Comparison of ENCODE assay signal across 34 cellular contexts in genomic region chr3:54819926-54820325, GRCh38.
"Had no signal": no experiment of that assay in that cellular context is flagged by ENCODE, and none has a peak within 500 bp of the region (broad histone marks: within the 10 kb centered on the region; RNA-seq: fewer than 3 reads in every experiment).

No MANE protein-coding gene starts in this region.

- DNase-seq: activated B cell treated with CpG ODN at 0.5 μM for 24 hours; activated CD4-positive, alpha-beta memory T cell treated with anti-CD3 and anti-CD28 coated beads for 36 hours; activated CD4-positive, alpha-beta T cell treated with anti-CD3 and anti-CD28 coated beads for 4 hours; activated CD4-positive, alpha-beta T cell treated with anti-CD3 and anti-CD28 coated beads, Interleukin-2, amount 50 U/mL, for 1 hour; activated CD4-positive, CD25-positive, alpha-beta regulatory T cell treated with anti-CD3 and anti-CD28 coated beads, Interleukin-2, amount 50 U/mL, for 72 hours; activated CD8-positive, alpha-beta memory T cell treated with anti-CD3 and anti-CD28 coated beads for 24 hours; activated CD8-positive, alpha-beta memory T cell treated with anti-CD3 and anti-CD28 coated beads, Interleukin-2, amount 10 ng/mL, durations not matched to agents 7 days and 5 days; activated CD8-positive, alpha-beta memory T cell treated with anti-CD3 and anti-CD28 coated beads, Interleukin-2, amount 50 U/mL, for 48 hours; activated effector memory CD4-positive, alpha-beta T cell treated with Interleukin-2 at 50 U/mL for 16 hours; activated naive CD4-positive, alpha-beta T cell treated with anti-CD3 and anti-CD28 coated beads, Interleukin-2, amount 10 ng/mL, durations not matched to agents 7 days and 5 days; activated naive CD8-positive, alpha-beta T cell treated with anti-CD3 and anti-CD28 coated beads for 36 hours; activated T-cell treated with anti-CD3 and anti-CD28 coated beads, Interleukin-2, amount 50 U/mL, for 48 hours; amygdala; caudate nucleus; MM.1S; MV-4-11; NCI-H1092; NCI-H1436 treated with DMSO at 0.1 percent for 48 hours; NCI-H1694 treated with DMSO at 0.1 percent for 48 hours; NCI-H2029; NCI-H345; NCI-H524 treated with DMSO at 0.1 percent for 48 hours; NCI-H748 treated with DMSO at 0.1 percent for 48 hours; NK-92 treated with Interleukin-12 subunit alpha and Interleukin-12 subunit beta, amount 100 ng/mL, for 24 hours; PC-9; SIG-M5; SW 1271; T-helper 1 cell; T-helper 2 cell; T-helper 9 cell had no signal

- H3K36me3 ChIP-seq: ascending aorta had no signal

- H3K27me3 ChIP-seq: ascending aorta had no signal

- H3K4me3 ChIP-seq: ascending aorta, PC-9 had no signal

- H3K9me3 ChIP-seq: ascending aorta had no signal

- H3K4me1 ChIP-seq: ascending aorta had no signal

- H3K4me2 ChIP-seq: PC-9 had no signal

- H3K27ac ChIP-seq: ascending aorta, PC-9, RWPE1, VCaP had no signal

- H2AFZ ChIP-seq: PC-9 had no signal

- ATAC-seq: activated CD8-positive, alpha-beta memory T cell treated with anti-CD3 and anti-CD28 coated beads, Interleukin-2, amount 10 ng/mL, durations not matched to agents 7 days and 5 days; Right ventricle myocardium inferior had no signal
